In the genomic region with DNA sequence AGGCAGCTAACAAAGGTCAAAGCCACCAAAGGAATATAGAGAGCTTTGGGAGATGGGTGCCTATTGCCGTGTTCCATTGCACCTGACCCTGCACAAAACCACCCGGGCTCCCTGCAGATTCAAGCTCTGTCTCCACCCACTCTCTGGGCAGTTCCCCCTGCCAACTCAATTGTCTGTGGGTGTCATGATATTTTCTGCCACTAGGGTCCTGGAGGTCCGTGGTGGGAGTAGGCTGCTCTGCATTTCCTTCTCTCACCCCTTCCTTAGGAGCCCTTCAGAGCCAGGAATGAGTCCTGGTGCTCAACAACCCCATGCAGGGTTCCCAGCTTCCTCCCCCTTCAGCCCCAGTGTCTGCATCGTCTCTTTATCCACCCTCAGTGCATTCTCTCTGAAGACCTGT, we compare ENCODE assay signal across 1 cellular context.
TF ChIP-seq lines count a peak whose summit lies in the region.

No MANE protein-coding gene starts in this region.

TF ChIP-seq in WTC11, 78 proteins besides CTCF, POLR2A, EP300 and RAD21 (continued from another document):
- TF ChIP-seq, protein P1, sequence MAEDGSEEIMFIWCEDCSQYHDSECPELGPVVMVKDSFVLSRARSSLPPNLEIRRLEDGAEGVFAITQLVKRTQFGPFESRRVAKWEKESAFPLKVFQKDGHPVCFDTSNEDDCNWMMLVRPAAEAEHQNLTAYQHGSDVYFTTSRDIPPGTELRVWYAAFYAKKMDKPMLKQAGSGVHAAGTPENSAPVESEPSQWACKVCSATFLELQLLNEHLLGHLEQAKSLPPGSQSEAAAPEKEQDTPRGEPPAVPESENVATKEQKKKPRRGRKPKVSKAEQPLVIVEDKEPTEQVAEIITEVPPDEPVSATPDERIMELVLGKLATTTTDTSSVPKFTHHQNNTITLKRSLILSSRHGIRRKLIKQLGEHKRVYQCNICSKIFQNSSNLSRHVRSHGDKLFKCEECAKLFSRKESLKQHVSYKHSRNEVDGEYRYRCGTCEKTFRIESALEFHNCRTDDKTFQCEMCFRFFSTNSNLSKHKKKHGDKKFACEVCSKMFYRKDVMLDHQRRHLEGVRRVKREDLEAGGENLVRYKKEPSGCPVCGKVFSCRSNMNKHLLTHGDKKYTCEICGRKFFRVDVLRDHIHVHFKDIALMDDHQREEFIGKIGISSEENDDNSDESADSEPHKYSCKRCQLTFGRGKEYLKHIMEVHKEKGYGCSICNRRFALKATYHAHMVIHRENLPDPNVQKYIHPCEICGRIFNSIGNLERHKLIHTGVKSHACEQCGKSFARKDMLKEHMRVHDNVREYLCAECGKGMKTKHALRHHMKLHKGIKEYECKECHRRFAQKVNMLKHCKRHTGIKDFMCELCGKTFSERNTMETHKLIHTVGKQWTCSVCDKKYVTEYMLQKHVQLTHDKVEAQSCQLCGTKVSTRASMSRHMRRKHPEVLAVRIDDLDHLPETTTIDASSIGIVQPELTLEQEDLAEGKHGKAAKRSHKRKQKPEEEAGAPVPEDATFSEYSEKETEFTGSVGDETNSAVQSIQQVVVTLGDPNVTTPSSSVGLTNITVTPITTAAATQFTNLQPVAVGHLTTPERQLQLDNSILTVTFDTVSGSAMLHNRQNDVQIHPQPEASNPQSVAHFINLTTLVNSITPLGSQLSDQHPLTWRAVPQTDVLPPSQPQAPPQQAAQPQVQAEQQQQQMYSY (CRISPR knock-in tag; IDR thresholded peaks at IDR 0.05), result no peak
- TF ChIP-seq, protein P2, sequence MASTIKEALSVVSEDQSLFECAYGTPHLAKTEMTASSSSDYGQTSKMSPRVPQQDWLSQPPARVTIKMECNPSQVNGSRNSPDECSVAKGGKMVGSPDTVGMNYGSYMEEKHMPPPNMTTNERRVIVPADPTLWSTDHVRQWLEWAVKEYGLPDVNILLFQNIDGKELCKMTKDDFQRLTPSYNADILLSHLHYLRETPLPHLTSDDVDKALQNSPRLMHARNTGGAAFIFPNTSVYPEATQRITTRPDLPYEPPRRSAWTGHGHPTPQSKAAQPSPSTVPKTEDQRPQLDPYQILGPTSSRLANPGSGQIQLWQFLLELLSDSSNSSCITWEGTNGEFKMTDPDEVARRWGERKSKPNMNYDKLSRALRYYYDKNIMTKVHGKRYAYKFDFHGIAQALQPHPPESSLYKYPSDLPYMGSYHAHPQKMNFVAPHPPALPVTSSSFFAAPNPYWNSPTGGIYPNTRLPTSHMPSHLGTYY (CRISPR knock-in tag; IDR thresholded peaks at IDR 0.05), result no peak
- TF ChIP-seq ZNF671 (CRISPR knock-in tag; IDR thresholded peaks at IDR 0.05), result no peak
